In genomic region chr6:27188206-27188884, GRCh38 we compare ENCODE assay signal across 8 cellular contexts. TPM values are rescaled to one million over a fixed set of nuclear protein-coding genes. Genes with fewer than 3 reads are reported as not detected.
A peak's percentile ranks its signal among the peaks of the same experiment; 100 is the strongest.
DNase-seq lines count a peak whose midpoint lies in the region; ATAC-seq and TF ChIP-seq lines count a peak whose summit lies in the region.

No MANE protein-coding gene starts in this region.

- no peaks in the 10 kb centered on the region for H3K36me3 ChIP-seq in adipocyte (ENCODE audit: control insufficient read depth, insufficient read depth, low read length, severe bottlenecking)
- H3K36me3 ChIP-seq in psoas muscle (ENCODE audit: insufficient read depth in 1 of 2, low read depth in 1 of 2) = no peaks in the 10 kb centered on the region

- H3K4me3 ChIP-seq in adipocyte (ENCODE audit: low read length) (peak overlapping the region; percentile 87), psoas muscle (peak overlapping the region; percentile 86)

- ATAC-seq in GM19455 (IDR thresholded peaks at IDR 0.05; ENCODE audit: unreplicated experiment) (peak; percentile 82), HG03521 (IDR thresholded peaks at IDR 0.05; ENCODE audit: unreplicated experiment) (peak; percentile 63), left cardiac atrium (peak; percentile 94 to 99), psoas muscle (peak; percentile 90 to 97 (median 92))

- H3K9me3 ChIP-seq in adipocyte (ENCODE audit: control insufficient read depth, low read length) (no peaks in the 10 kb centered on the region), psoas muscle (no peaks in the 10 kb centered on the region)

- TF ChIP-seq CTCF in psoas muscle (IDR thresholded peaks at IDR 0.05) = no peak

- H3K27me3 ChIP-seq in adipocyte (replicated peaks; ENCODE audit: control insufficient read depth, insufficient read depth, low read length) = peaks cover 3% of the 10 kb centered on the region
- peaks cover 0 to 1% (median 0%) of the 10 kb centered on the region in 3 donors for H3K27me3 ChIP-seq in psoas muscle (ENCODE audit: insufficient read depth in 3 of 3, low read length in 2 of 3)

- H3K4me1 ChIP-seq in adipocyte (ENCODE audit: control insufficient read depth, insufficient read depth, low read length) (peaks cover 8% of the 10 kb centered on the region), psoas muscle (peaks cover 4% of the 10 kb centered on the region)

- DNase-seq in DMS 273 (lab: John Stamatoyannopoulos, UW; ENCODE audit: unreplicated experiment) = peak; percentile 78
- peak; percentile 55 for DNase-seq in RPMI8226
- DNase-seq in adipocyte (ENCODE audit: low read depth) = peak; percentile 90
- peak; percentile 50 for DNase-seq in left cardiac atrium
- DNase-seq in psoas muscle = peak; percentile 48 to 63
- no peak for DNase-seq in NCI-H187 (lab: John Stamatoyannopoulos, UW)

- 0 to 1% (median 1%) methylated on average over 25 of the region's 25 CpGs for WGBS in psoas muscle, 3 donors

- intact Hi-C loops in left cardiac atrium (cut with DNase I) = loop anchor here (5.0 to 10.0 kb wide), 4 partner anchors 286 to 706 kb away; partner anchors contain the start of gene ZNF184 (in 2 of the 2)
- intact Hi-C loops in psoas muscle (cut with DNase I) = loop anchor here (2.0 to 10.0 kb wide), 6 partner anchors 286 to 1169 kb away; partner anchors contain the start of gene ZNF184 (in 1 of the 2)

- H3K9ac ChIP-seq in adipocyte (ENCODE audit: low read length) = peak overlapping the region; percentile 76

- H3K27ac ChIP-seq in psoas muscle = peak overlapping the region; percentile 71

RNA-seq across cellular contexts. Expression of gene PRSS16, which starts 59.2 kb away (rescaled TPM):
- under 1 TPM; 0.31 to 0.88 TPM for total RNA-seq in left cardiac atrium
- total RNA-seq in psoas muscle = not detected
- under 1 TPM in 1 of 3 donors, not detected in 2; 0.08 TPM for polyA plus RNA-seq in psoas muscle

Comparison
In these comparisons a context has a peak if more than half of its experiments do, and no peak if none do; other contexts are left out.
1. DNase-seq: peak in DMS 273 (single experiment), RPMI8226 (single experiment), adipocyte (single experiment), left cardiac atrium (single experiment) and psoas muscle (2 of 2); none in NCI-H187 (0 of 2).
2. Peak in every context shown above with its lines, with median percentiles within 50 percentile points of each other: ATAC-seq.